Comparison of ENCODE assay signal across 8 cellular contexts in genomic region chr17:8965394-8966168, GRCh38.
DNase-seq lines count a peak whose midpoint lies in the region; ATAC-seq and TF ChIP-seq lines count a peak whose summit lies in the region.

Gene PIK3R5 (minus strand): TSS chr17:8965707. CDS start chr17:8911494, 54,213 bp downstream.

- H3K9ac ChIP-seq in subcutaneous abdominal adipose tissue (ENCODE audit: low read length in 5 of 5) = peak within 1 kb of the TSS in 3 of 5 donors; percentile 11 to 55 (median 43)

- no peak within 1 kb of the TSS for H3K27ac ChIP-seq in subcutaneous abdominal adipose tissue (ENCODE audit: low read depth, low read length)

- peaks cover 19% of the 10 kb centered on the region for H3K9me3 Mint-ChIP-seq in nephron

- H3K27me3 ChIP-seq in subcutaneous abdominal adipose tissue (ENCODE audit: control insufficient read depth in 5 of 5, insufficient read depth in 4 of 5, low read length in 5 of 5) = peaks cover 19 to 33% (median 19%) of the 10 kb centered on the region in 5 donors

- peak; percentile 63 for ATAC-seq in GM19372 (IDR thresholded peaks at IDR 0.05; ENCODE audit: low read depth, unreplicated experiment)
- peak; percentile 54 for ATAC-seq in HG03520 (IDR thresholded peaks at IDR 0.05; ENCODE audit: unreplicated experiment)

- peaks cover 0 to 3% (median 0%) of the 10 kb centered on the region in 5 donors for H3K9me3 ChIP-seq in subcutaneous abdominal adipose tissue (ENCODE audit: control insufficient read depth in 5 of 5, low read length in 5 of 5)

- TF ChIP-seq CTCF in nephron (IDR thresholded peaks at IDR 0.05; ENCODE audit: unreplicated experiment in 3 of 3) = no peak

- no peaks in the 10 kb centered on the region for H3K4me1 Mint-ChIP-seq in nephron

- peaks cover 0 to 26% (median 0%) of the 10 kb centered on the region in 5 donors for H3K4me1 ChIP-seq in subcutaneous abdominal adipose tissue (ENCODE audit: control insufficient read depth in 5 of 5, insufficient read depth in 5 of 5, low read length in 5 of 5)

- H3K36me3 ChIP-seq in subcutaneous abdominal adipose tissue (ENCODE audit: control insufficient read depth in 5 of 5, insufficient read depth in 5 of 5, low read length in 5 of 5) = no peaks in the 10 kb centered on the region

- DNase-seq in activated CD4-positive, alpha-beta T cell treated with anti-CD3 and anti-CD28 coated beads for 1 hour = peak; percentile 63
- DNase-seq in ecto neural progenitor cell (ENCODE audit: low spot score) (peak; percentile 90), SW480 (ENCODE audit: low spot score) (no peak), HCEC 1CT (no peak)

- peaks cover 63% of the 10 kb centered on the region for H3K27me3 Mint-ChIP-seq in nephron (ENCODE audit: low read depth)

- peaks cover 3% of the 10 kb centered on the region for H3K36me3 Mint-ChIP-seq in nephron (ENCODE audit: low read depth)

- H3K4me3 Mint-ChIP-seq in nephron = peak within 1 kb of the TSS in 2 of 3 experiments; percentile 29 to 45

- peak within 1 kb of the TSS; percentile 36 to 69 (median 59) for H3K4me3 ChIP-seq in subcutaneous abdominal adipose tissue (ENCODE audit: low read depth in 1 of 5, low read length in 5 of 5)

- no peak within 1 kb of the TSS for H3K27ac Mint-ChIP-seq in nephron

Comparison
In these comparisons a context has a peak if more than half of its experiments do, and no peak if none do; other contexts are left out.
1. DNase-seq: peak in activated CD4-positive, alpha-beta T cell treated with anti-CD3 and anti-CD28 coated beads for 1 hour (single experiment) and ecto neural progenitor cell (single experiment); none in SW480 (single experiment) and HCEC 1CT (single experiment).